24 cellular contexts compared by ENCODE assay signal in genomic region chr3:6739288-6739687, GRCh38.
"Had no signal": no experiment of that assay in that cellular context is flagged by ENCODE, and none has a peak within 500 bp of the region (broad histone marks: within the 10 kb centered on the region; RNA-seq: fewer than 3 reads in every experiment).

No MANE protein-coding gene starts in this region.

- H3K4me1 ChIP-seq: left lung, prostate gland, right atrium auricular region, thyroid gland had no signal

- H3K27ac ChIP-seq: coronary artery, left lung, prostate gland, right atrium auricular region, thyroid gland had no signal

- H3K9me3 ChIP-seq: left lung, prostate gland, right atrium auricular region, thyroid gland had no signal

- H3K9me3 Mint-ChIP-seq: nephron, type B pancreatic cell had no signal

- H3K27ac Mint-ChIP-seq: effector memory CD8-positive, alpha-beta T cell; naive thymus-derived CD4-positive, alpha-beta T cell; nephron; stimulated activated naive CD8-positive, alpha-beta T cell treated with anti-CD3 and anti-CD28 coated beads, Interleukin-15, amount 100 ng/mL, for 72 hours; type B pancreatic cell had no signal

- DNase-seq: dermis blood vessel endothelial cell; effector memory CD8-positive, alpha-beta T cell; erythroblast; hypothalamus; left cardiac atrium; left lung; mesendoderm; midbrain; naive thymus-derived CD4-positive, alpha-beta T cell; nucleus accumbens; stimulated activated CD4-positive, alpha-beta T cell treated with anti-CD3 and anti-CD28 coated beads, Interleukin-12 subunit alpha, Interleukin-12 subunit beta, amount 100 ng/mL, for 4 hours; stimulated activated CD4-positive, alpha-beta T cell treated with anti-CD3 and anti-CD28 coated beads, Interleukin-1b, Interleukin-23, amount 100 ng/mL, for 48 hours; stimulated activated CD4-positive, alpha-beta T cell treated with anti-CD3 and anti-CD28 coated beads, Interleukin-4, amount 100 ng/mL, for 1 hour; stimulated activated CD8-positive, alpha-beta memory T cell treated with anti-CD3 and anti-CD28 coated beads, Interleukin-4, amount 100 ng/mL, for 48 hours; stimulated activated naive CD4-positive, alpha-beta T cell; stimulated activated naive CD8-positive, alpha-beta T cell treated with anti-CD3 and anti-CD28 coated beads, Interleukin-15, amount 100 ng/mL, for 72 hours; thyroid gland had no signal

- H3K4me3 Mint-ChIP-seq: effector memory CD8-positive, alpha-beta T cell; naive thymus-derived CD4-positive, alpha-beta T cell; nephron; stimulated activated naive CD8-positive, alpha-beta T cell treated with anti-CD3 and anti-CD28 coated beads, Interleukin-15, amount 100 ng/mL, for 72 hours; type B pancreatic cell had no signal

- H3K4me2 ChIP-seq: smooth muscle cell had no signal

- H3K36me3 ChIP-seq: left lung, prostate gland, right atrium auricular region, thyroid gland had no signal

- ATAC-seq: effector memory CD8-positive, alpha-beta T cell; left cardiac atrium; left lung; naive thymus-derived CD4-positive, alpha-beta T cell; sciatic nerve; stimulated activated naive CD8-positive, alpha-beta T cell treated with anti-CD3 and anti-CD28 coated beads, Interleukin-15, amount 100 ng/mL, for 72 hours had no signal

- H3K4me3 ChIP-seq: coronary artery, left lung, prostate gland, right atrium auricular region, smooth muscle cell, thyroid gland had no signal

- H3K36me3 Mint-ChIP-seq: naive thymus-derived CD4-positive, alpha-beta T cell; type B pancreatic cell had no signal

- H3K27me3 Mint-ChIP-seq: effector memory CD8-positive, alpha-beta T cell; naive thymus-derived CD4-positive, alpha-beta T cell; stimulated activated naive CD8-positive, alpha-beta T cell treated with anti-CD3 and anti-CD28 coated beads, Interleukin-15, amount 100 ng/mL, for 72 hours; type B pancreatic cell had no signal

- H3K27me3 ChIP-seq: left lung, right atrium auricular region, thyroid gland had no signal

- H3K4me1 Mint-ChIP-seq: naive thymus-derived CD4-positive, alpha-beta T cell; stimulated activated naive CD8-positive, alpha-beta T cell treated with anti-CD3 and anti-CD28 coated beads, Interleukin-15, amount 100 ng/mL, for 72 hours had no signal
